In genomic region chr12:49200882-49201594, GRCh38 we compare ENCODE assay signal across 8 cellular contexts. TPM values are rescaled to one million over a fixed set of nuclear protein-coding genes. Genes with fewer than 3 reads are reported as not detected.
DNase-seq lines count a peak whose midpoint lies in the region; ATAC-seq and TF ChIP-seq lines count a peak whose summit lies in the region.

No MANE protein-coding gene starts in this region.

- H3K4me3 Mint-ChIP-seq in activated CD4-positive, alpha-beta T cell treated with anti-CD3 and anti-CD28 coated beads for 36 hours, result peak overlapping the region; percentile 16
- no peak overlapping the region for H3K4me3 Mint-ChIP-seq in T-helper 2 cell treated with Interferon-gamma antibody and Interleukin-4, amounts not matched to agents 5 μg/mL and 100 μg/mL, for 36 hours
- no peak overlapping the region for H3K4me3 Mint-ChIP-seq in natural killer cell

- no peaks in the 10 kb centered on the region for H3K36me3 ChIP-seq in esophagus squamous epithelium

- H3K27ac Mint-ChIP-seq in activated CD4-positive, alpha-beta T cell treated with anti-CD3 and anti-CD28 coated beads for 36 hours, result no peak overlapping the region
- peak overlapping the region; percentile 32 for H3K27ac Mint-ChIP-seq in T-helper 2 cell treated with Interferon-gamma antibody and Interleukin-4, amounts not matched to agents 5 μg/mL and 100 μg/mL, for 36 hours
- peak overlapping the region; percentile 1 to 59 for H3K27ac Mint-ChIP-seq in natural killer cell

- 1 to 5% methylated on average over 4 of the region's 4 CpGs for WGBS in esophagus squamous epithelium, 2 donors

- no peak for TF ChIP-seq CTCF in esophagus squamous epithelium (IDR thresholded peaks at IDR 0.05)
- TF ChIP-seq CTCF in natural killer cell (IDR thresholded peaks at IDR 0.05), result no peak

- H3K27me3 Mint-ChIP-seq in activated CD4-positive, alpha-beta T cell treated with anti-CD3 and anti-CD28 coated beads for 36 hours, result peaks cover 2% of the 10 kb centered on the region
- peaks cover 13% of the 10 kb centered on the region for H3K27me3 Mint-ChIP-seq in T-helper 2 cell treated with Interferon-gamma antibody and Interleukin-4, amounts not matched to agents 5 μg/mL and 100 μg/mL, for 36 hours (ENCODE audit: low read depth)
- no peaks in the 10 kb centered on the region for H3K27me3 Mint-ChIP-seq in natural killer cell (ENCODE audit: low read depth in 2 of 2)

- CTCF ChIA-PET in activated CD4-positive, alpha-beta T cell treated with anti-CD3 and anti-CD28 coated beads for 36 hours (lab: Charles Lee), result interaction anchor here (1.1 to 1.3 kb wide), 3 partner anchors 34 to 379 kb away, joined by 3 to 4 read pairs (median 3); no protein-coding TSS in a partner anchor

- peaks cover 4 to 27% (median 16%) of the 10 kb centered on the region in 3 donors for H3K4me1 ChIP-seq in esophagus squamous epithelium

- intact Hi-C loops in activated CD4-positive, alpha-beta T cell treated with anti-CD3 and anti-CD28 coated beads for 36 hours (cut with DNase I, micrococcal nuclease), result loop anchor here in 1 of 2 experiments (1.0 kb wide), 1 partner anchor 12 kb away; the partner anchor contains the start of gene TUBA1A
- intact Hi-C loops in esophagus squamous epithelium (cut with DNase I), result no loop called here
- intact Hi-C loops in natural killer cell (cut with micrococcal nuclease), result loop anchor here (1.0 kb wide), 2 partner anchors 12 to 33 kb away; partner anchors contain the start of gene TUBA1A

- H3K36me3 Mint-ChIP-seq in activated CD4-positive, alpha-beta T cell treated with anti-CD3 and anti-CD28 coated beads for 36 hours (ENCODE audit: low read depth), result no peaks in the 10 kb centered on the region
- H3K36me3 Mint-ChIP-seq in T-helper 2 cell treated with Interferon-gamma antibody and Interleukin-4, amounts not matched to agents 5 μg/mL and 100 μg/mL, for 36 hours (ENCODE audit: low read depth), result no peaks in the 10 kb centered on the region
- H3K36me3 Mint-ChIP-seq in natural killer cell, result no peaks in the 10 kb centered on the region

- peaks cover 13% of the 10 kb centered on the region for H3K4me1 Mint-ChIP-seq in activated CD4-positive, alpha-beta T cell treated with anti-CD3 and anti-CD28 coated beads for 36 hours
- peaks cover 10% of the 10 kb centered on the region for H3K4me1 Mint-ChIP-seq in T-helper 2 cell treated with Interferon-gamma antibody and Interleukin-4, amounts not matched to agents 5 μg/mL and 100 μg/mL, for 36 hours (ENCODE audit: low read depth)
- peaks cover 6 to 12% of the 10 kb centered on the region in 2 donors for H3K4me1 Mint-ChIP-seq in natural killer cell

- H3K27me3 ChIP-seq in esophagus squamous epithelium, result no peaks in the 10 kb centered on the region

- TF ChIP-seq POLR2A in esophagus squamous epithelium (IDR thresholded peaks at IDR 0.05), result no peak
- TF ChIP-seq POLR2A in GM18505 (IDR thresholded peaks at IDR 0.05; ENCODE audit: borderline replicate concordance, extremely low read depth, insufficient read depth, insufficient read length), result no peak

- POLR2A ChIA-PET in activated CD4-positive, alpha-beta T cell treated with anti-CD3 and anti-CD28 coated beads for 36 hours (lab: Charles Lee), result interaction anchor here (0.6 to 1.1 kb wide), 2 partner anchors 13 to 642 kb away, joined by 4 to 7 read pairs; partner anchors contain the start of gene TUBA1A

- H3K9me3 Mint-ChIP-seq in activated CD4-positive, alpha-beta T cell treated with anti-CD3 and anti-CD28 coated beads for 36 hours (ENCODE audit: low read depth), result no peaks in the 10 kb centered on the region
- no peaks in the 10 kb centered on the region for H3K9me3 Mint-ChIP-seq in T-helper 2 cell treated with Interferon-gamma antibody and Interleukin-4, amounts not matched to agents 5 μg/mL and 100 μg/mL, for 36 hours
- no peaks in the 10 kb centered on the region for H3K9me3 Mint-ChIP-seq in natural killer cell

- ATAC-seq in activated CD4-positive, alpha-beta T cell treated with anti-CD3 and anti-CD28 coated beads for 36 hours, result peak; percentile 81
- ATAC-seq in natural killer cell, result peak; percentile 81 to 98 (median 92)
- no peak for ATAC-seq in HG02759 (IDR thresholded peaks at IDR 0.05; ENCODE audit: unreplicated experiment)
- ATAC-seq in GM18505 (IDR thresholded peaks at IDR 0.05; ENCODE audit: unreplicated experiment), result no peak

- no peak for DNase-seq in activated CD4-positive, alpha-beta T cell treated with anti-CD3 and anti-CD28 coated beads for 36 hours
- DNase-seq in activated CD4-positive, alpha-beta T cell treated with anti-CD3 and anti-CD28 coated beads for 1 hour, result no peak
- peak; percentile 72 to 81 for DNase-seq in NCI-H1930 (lab: John Stamatoyannopoulos, UW)
- DNase-seq in T-helper 2 cell treated with Interferon-gamma antibody and Interleukin-4, amounts not matched to agents 5 μg/mL and 100 μg/mL, for 36 hours (ENCODE audit: low spot score), result no peak
- DNase-seq in esophagus squamous epithelium (lab: John Stamatoyannopoulos, UW), result no peak
- no peak for DNase-seq in natural killer cell

- no peaks in the 10 kb centered on the region for H3K9me3 ChIP-seq in esophagus squamous epithelium

- H3K4me3 ChIP-seq in esophagus squamous epithelium, result no peak overlapping the region

- H3K27ac ChIP-seq in esophagus squamous epithelium, result peak overlapping the region in 3 of 4 donors; percentile 74 to 82 (median 76)

RNA-seq across cellular contexts. Expression of gene TUBA1A, which starts 12.2 kb away (rescaled TPM):
- total RNA-seq in activated CD4-positive, alpha-beta T cell treated with anti-CD3 and anti-CD28 coated beads for 36 hours, result 10 to 100 TPM; 75.7 to 98.5 TPM
- total RNA-seq in esophagus squamous epithelium (10 to 100 TPM; 14.5 to 91.0 (median 46.2) TPM), natural killer cell (100 to 1,000 TPM; 129 to 403 (median 182) TPM)

Comparison
In these comparisons a context has a peak if more than half of its experiments do, and no peak if none do; other contexts are left out.
1. ATAC-seq: peak in activated CD4-positive, alpha-beta T cell treated with anti-CD3 and anti-CD28 coated beads for 36 hours (single experiment) and natural killer cell (3 of 3); none in HG02759 (single experiment) and GM18505 (single experiment).
2. DNase-seq: peak in NCI-H1930 (2 of 2); none in activated CD4-positive, alpha-beta T cell treated with anti-CD3 and anti-CD28 coated beads for 36 hours (single experiment), activated CD4-positive, alpha-beta T cell treated with anti-CD3 and anti-CD28 coated beads for 1 hour (single experiment), T-helper 2 cell treated with Interferon-gamma antibody and Interleukin-4, amounts not matched to agents 5 μg/mL and 100 μg/mL, for 36 hours (single experiment), esophagus squamous epithelium (single experiment) and natural killer cell (single experiment).